ENCODE assay signal across 12 cellular contexts in the genomic region with DNA sequence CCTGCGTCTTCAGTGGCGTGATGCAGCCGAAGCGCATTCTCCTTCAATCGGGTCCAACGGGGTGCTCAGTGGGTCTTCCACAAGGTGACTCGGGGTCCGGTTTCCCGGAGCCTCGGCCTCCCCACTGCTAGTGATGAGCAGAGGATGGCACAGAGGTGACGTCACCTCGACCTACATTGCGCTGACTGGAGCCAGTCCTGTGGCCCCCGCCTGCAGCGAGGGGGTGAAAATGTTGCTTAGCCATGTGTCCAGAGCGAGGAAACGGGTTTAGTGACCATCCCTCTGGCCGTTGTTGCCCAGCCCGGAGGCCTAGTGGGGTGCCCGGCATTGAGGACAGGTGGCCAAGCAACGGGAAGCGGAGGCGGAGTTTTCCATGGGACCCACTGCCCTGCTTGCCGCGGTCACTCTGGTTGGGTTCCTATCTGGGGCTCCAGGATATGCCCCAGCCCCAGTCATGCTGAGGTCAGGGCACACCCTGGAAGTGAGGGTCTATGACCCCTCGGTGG.
DNase-seq lines count a peak whose midpoint lies in the region; ATAC-seq, FAIRE-seq and TF ChIP-seq lines count a peak whose summit lies in the region.
"Had no signal": no experiment of that assay in that cellular context is flagged by ENCODE, and none has a peak within 500 bp of the region (broad histone marks: within the 10 kb centered on the region; RNA-seq: fewer than 3 reads in every experiment).

No MANE protein-coding gene starts in this region.

- H3K36me3 ChIP-seq in HepG2 (replicated peaks in 1 of 2; ENCODE audit: control insufficient read depth in 1 of 2, insufficient read depth in 2 of 2, low read length in 2 of 2) (no peaks in the 10 kb centered on the region), right lobe of liver (no peaks in the 10 kb centered on the region), SJCRH30 (no peaks in the 10 kb centered on the region), thoracic aorta (no peaks in the 10 kb centered on the region)
- H3K36me3 ChIP-seq: uterus had no signal

- H3K4me2 ChIP-seq in HepG2 (ENCODE audit: low read depth, low read length): no peak overlapping the region

- no peak for DNase-seq in HepG2 (ENCODE audit: low spot score)
- DNase-seq in right lobe of liver: no peak
- DNase-seq in SJCRH30: no peak
- peak; percentile 7 for DNase-seq in glomerular visceral epithelial cell (ENCODE audit: extremely low spot score)
- DNase-seq in thoracic aorta (ENCODE audit: low spot score): no peak
- DNase-seq in Kasumi-1 (lab: John Stamatoyannopoulos, UW): no peak
- no peak for DNase-seq in NCI-H1048 (lab: John Stamatoyannopoulos, UW)
- no peak for DNase-seq in NCI-H1105 (lab: John Stamatoyannopoulos, UW)
- DNase-seq: kidney, NCI-H2171 had no signal

- CTCF ChIA-PET in HepG2 (lab: Yijun Ruan, JAX; ENCODE audit: low intra/inter-chr PET ratio, low total read pairs): interaction anchor here (1.1 to 1.9 kb wide), 3 partner anchors 13 to 117 kb away, joined by 3 to 12 read pairs (median 6); no protein-coding TSS in a partner anchor

- TF ChIP-seq CTCF in HepG2 (CRISPR knock-in tag; IDR thresholded peaks at IDR 0.05): no peak
- TF ChIP-seq CTCF in right lobe of liver (IDR thresholded peaks at IDR 0.05): no peak
- TF ChIP-seq CTCF in thoracic aorta (IDR thresholded peaks at IDR 0.05): no peak

- BruUV-seq in HepG2 (replicated peaks; lab: Mats Ljungman, UMichigan): no TSS peak

- H3K79me2 ChIP-seq in HepG2 (ENCODE audit: insufficient read depth, low read length): no peaks in the 10 kb centered on the region

- no peak overlapping the region for H2AFZ ChIP-seq in HepG2 (ENCODE audit: low read length)

- H3K9me3 ChIP-seq in HepG2 (ENCODE audit: low read length) (no peaks in the 10 kb centered on the region), right lobe of liver (no peaks in the 10 kb centered on the region), SJCRH30 (replicated peaks) (no peaks in the 10 kb centered on the region), thoracic aorta (no peaks in the 10 kb centered on the region)
- H3K9me3 ChIP-seq: uterus had no signal

- H3K27ac ChIP-seq in HepG2 (ENCODE audit: extremely low read length, insufficient read depth, low read length): no peak overlapping the region
- no peak overlapping the region for H3K27ac ChIP-seq in right lobe of liver
- peak overlapping the region; percentile 79; the same call in 1 of the 2 replicates for H3K27ac ChIP-seq in SJCRH30
- H3K27ac ChIP-seq in thoracic aorta: no peak overlapping the region
- H3K27ac ChIP-seq: SK-N-MC, uterus had no signal

- H3K4me3 ChIP-seq in HepG2 (replicated peaks in 1 of 3; ENCODE audit: insufficient read depth in 1 of 3, low read depth in 2 of 3, low read length in 3 of 3) (no peak overlapping the region), right lobe of liver (no peak overlapping the region), SJCRH30 (no peak overlapping the region), thoracic aorta (peak overlapping the region; percentile 37)
- H3K4me3 ChIP-seq: SK-N-MC, uterus had no signal

- TF ChIP-seq EP300 in HepG2 (IDR thresholded peaks at IDR 0.05; ENCODE audit: low read depth in 2 of 2, low read length in 2 of 2) (no peak), HepG2 (CRISPR knock-in tag; IDR thresholded peaks at IDR 0.05; ENCODE audit: borderline replicate concordance) (no peak)

- no peak for TF ChIP-seq RAD21 in HepG2 (CRISPR knock-in tag; IDR thresholded peaks at IDR 0.05)

- WGBS in HepG2 (ENCODE audit: low lambda C conversion rate): 88% methylated on average over 16 of the region's 26 CpGs
- 49% methylated on average over 8 of the region's 26 CpGs for WGBS in right lobe of liver (ENCODE audit: insufficient coverage, low coverage, low lambda C conversion rate, missing lambda C conversion rate)

- H3K27me3 ChIP-seq in HepG2 (ENCODE audit: control insufficient read depth in 1 of 2, insufficient read depth in 2 of 2, low read length in 2 of 2): no peaks in the 10 kb centered on the region; a peak in 1 of 5 replicates
- H3K27me3 ChIP-seq in right lobe of liver: no peaks in the 10 kb centered on the region
- H3K27me3 ChIP-seq in SJCRH30: no peaks in the 10 kb centered on the region
- no peaks in the 10 kb centered on the region for H3K27me3 ChIP-seq in thoracic aorta (replicated peaks; ENCODE audit: insufficient read depth)
- H3K27me3 ChIP-seq: uterus had no signal

- FAIRE-seq in HepG2 (lab: Jason Lieb, UNC): no peak
- FAIRE-seq: kidney had no signal

- intact Hi-C loops in HepG2 (cut with micrococcal nuclease; ENCODE audit: unreplicated experiment) (no loop called here), right lobe of liver (cut with DNase I) (no loop called here)

- no peak overlapping the region for H3K9ac ChIP-seq in HepG2 (ENCODE audit: insufficient read depth, low read depth, low read length)

- POLR2A ChIA-PET in HepG2 (lab: Yijun Ruan, JAX): no interaction called here

- peaks cover 54% of the 10 kb centered on the region for H3K4me1 ChIP-seq in HepG2 (ENCODE audit: insufficient read depth, low read length)
- peaks cover 3 to 27% (median 15%) of the 10 kb centered on the region in 4 donors for H3K4me1 ChIP-seq in right lobe of liver
- H3K4me1 ChIP-seq in SJCRH30: peaks cover 40% of the 10 kb centered on the region
- H3K4me1 ChIP-seq in thoracic aorta (ENCODE audit: control insufficient read depth in 1 of 2, low read depth in 2 of 2): peaks cover 6 to 32% of the 10 kb centered on the region in 2 donors

- in situ Hi-C loops in HepG2 (cut with HindIII; ENCODE audit: extremely low pct_ligation_motif_present, low pct_unique_long_range_greater_than_20kb): no loop called here

- peaks cover 2% of the 10 kb centered on the region; the same call in 1 of the 2 replicates for H4K20me1 ChIP-seq in HepG2 (ENCODE audit: insufficient read depth, low read length)

- ATAC-seq in HepG2 (no peak), right lobe of liver (no peak), thoracic aorta (ENCODE audit: insufficient number of reproducible peaks, low FRiP score, low read depth) (no peak)

- TF ChIP-seq POLR2A in HepG2 (IDR thresholded peaks at IDR 0.05; ENCODE audit: insufficient read depth in 1 of 2, low read depth in 2 of 2, low read length in 2 of 2) (no peak), right lobe of liver (IDR thresholded peaks at IDR 0.05) (no peak)

TF ChIP-seq in HepG2, 621 proteins besides CTCF, POLR2A, EP300 and RAD21:
- TF ChIP-seq BCL3 (CRISPR knock-in tag; IDR thresholded peaks at IDR 0.05) (no peak), ATF7 (IDR thresholded peaks at IDR 0.05) (peak; percentile 85), ATF7 (CRISPR knock-in tag; IDR thresholded peaks at IDR 0.05) (no peak), ZNF839 (CRISPR knock-in tag; IDR thresholded peaks at IDR 0.05; ENCODE audit: borderline replicate concordance) (peak; percentile 65; the same call in 1 of the 2 replicates), ZNF512 (CRISPR knock-in tag; IDR thresholded peaks at IDR 0.05) (no peak), ZNF292 (CRISPR knock-in tag; IDR thresholded peaks at IDR 0.05; ENCODE audit: borderline replicate concordance, low read depth) (no peak), ZNF337 (CRISPR knock-in tag; IDR thresholded peaks at IDR 0.05; ENCODE audit: borderline replicate concordance, low read depth) (no peak), ZNF619 (CRISPR knock-in tag; IDR thresholded peaks at IDR 0.05) (0 out of 2 replicates have a peak, but pooled peaks have one; percentile 41), CREB1 (IDR thresholded peaks at IDR 0.05) (peak; percentile 83), CREB1 (CRISPR knock-in tag; IDR thresholded peaks at IDR 0.05) (no peak), ZNF782 (CRISPR knock-in tag; IDR thresholded peaks at IDR 0.05; ENCODE audit: borderline replicate concordance) (0 out of 2 replicates have a peak, but pooled peaks have one; percentile 13), ZNF598 (CRISPR knock-in tag; IDR thresholded peaks at IDR 0.05; ENCODE audit: borderline replicate concordance) (0 out of 2 replicates have a peak, but pooled peaks have one; percentile 50), ZNF550 (CRISPR knock-in tag; IDR thresholded peaks at IDR 0.05; ENCODE audit: borderline replicate concordance) (0 out of 2 replicates have a peak, but pooled peaks have one; percentile 65), ARNT (IDR thresholded peaks at IDR 0.05) (no peak)
